24 cellular contexts compared by ENCODE assay signal in genomic region chr11:21412652-21413383, GRCh38.
DNase-seq lines count a peak whose midpoint lies in the region; ATAC-seq and TF ChIP-seq lines count a peak whose summit lies in the region.
"Had no signal": no experiment of that assay in that cellular context is flagged by ENCODE, and none has a peak within 500 bp of the region (broad histone marks: within the 10 kb centered on the region; RNA-seq: fewer than 3 reads in every experiment).

No MANE protein-coding gene starts in this region.

- peak; percentile 33 for DNase-seq in COLO668 (lab: John Stamatoyannopoulos, UW; ENCODE audit: unreplicated experiment)
- DNase-seq in DMS53 treated with DMSO at 0.1 percent for 48 hours (lab: John Stamatoyannopoulos, UW; ENCODE audit: unreplicated experiment) = peak; percentile 23
- DNase-seq in stimulated activated CD4-positive, alpha-beta T cell treated with anti-CD3 and anti-CD28 coated beads, Interleukin-4, amount 100 ng/mL, for 1 hour = no peak
- no peak for DNase-seq in activated CD4-positive, alpha-beta T cell treated with anti-CD3 and anti-CD28 coated beads for 4 hours
- DNase-seq in G401 (ENCODE audit: low spot score) = no peak
- DNase-seq: C1 segment of cervical spinal cord; Caco-2; CD4-positive, alpha-beta memory T cell; GM23248; H7; IMR-90; KG1; NCI-H1092 treated with DMSO at 0.1 percent for 48 hours; NCI-H1436; NCI-H187 treated with DMSO at 0.1 percent for 48 hours; NCI-H2171 treated with DMSO at 0.1 percent for 48 hours; NCI-H526; NK-92 treated with Interleukin-12 subunit alpha and Interleukin-12 subunit beta, amount 100 ng/mL, for 24 hours; PC-9 had no signal

- no peaks in the 10 kb centered on the region for H3K9me3 ChIP-seq in OCI-LY3 (ENCODE audit: insufficient read depth, low read length)
- H3K9me3 ChIP-seq: A549, Caco-2, SJSA1 had no signal

- peaks cover 9% of the 10 kb centered on the region for H3K36me3 ChIP-seq in OCI-LY3 (replicated peaks; ENCODE audit: low read depth, low read length)
- H3K36me3 ChIP-seq: SJSA1 had no signal

- H3K79me2 ChIP-seq in OCI-LY3 (ENCODE audit: low read length) = no peaks in the 10 kb centered on the region

- H4K20me1 ChIP-seq in OCI-LY3 (ENCODE audit: insufficient read depth, low read length) = no peaks in the 10 kb centered on the region

- TF ChIP-seq CTCF in OCI-LY3 (IDR thresholded peaks at IDR 0.05; ENCODE audit: low read depth, low read length) = no peak

- in situ Hi-C loops in G401 (cut with HindIII; ENCODE audit: low sequenced_read_pairs) = no loop called here

- H3K27me3 ChIP-seq in OCI-LY3 (ENCODE audit: low read depth, low read length) = no peaks in the 10 kb centered on the region
- H3K27me3 ChIP-seq: SJSA1 had no signal

- peak; percentile 66 for ATAC-seq in HG03354 (IDR thresholded peaks at IDR 0.05; ENCODE audit: poor library complexity, severe bottlenecking, unreplicated experiment)
- ATAC-seq: A549, Right ventricle myocardium inferior had no signal

- H3K4me1 ChIP-seq in OCI-LY3 (ENCODE audit: low read length) = peaks cover 83% of the 10 kb centered on the region
- H3K4me1 ChIP-seq: A549, Caco-2, SJSA1 had no signal

- peak overlapping the region; percentile 38 for H3K4me3 ChIP-seq in OCI-LY3 (ENCODE audit: low read length)
- H3K4me3 ChIP-seq: A549, GM23248, PC-9, SJSA1 had no signal

- H2AFZ ChIP-seq in OCI-LY3 (ENCODE audit: low read depth, low read length) = no peak overlapping the region
- H2AFZ ChIP-seq: GM23248, PC-9 had no signal

- peak overlapping the region; percentile 87 for H3K27ac ChIP-seq in OCI-LY3 (ENCODE audit: low read length)
- H3K27ac ChIP-seq: A549, GM23248, PC-9, SJSA1 had no signal

- H3K4me2 ChIP-seq in OCI-LY3 (ENCODE audit: low read length) = peak overlapping the region; percentile 70
- H3K4me2 ChIP-seq: A549, PC-9 had no signal

- H3K9ac ChIP-seq in OCI-LY3 (ENCODE audit: low read length) = peak overlapping the region; percentile 34; the same call in 1 of the 2 replicates
- H3K9ac ChIP-seq: GM23248 had no signal

Comparison
In these comparisons a context has a peak if more than half of its experiments do, and no peak if none do; other contexts are left out.
1. DNase-seq: peak in COLO668 (single experiment) and DMS53 treated with DMSO at 0.1 percent for 48 hours (single experiment); none in stimulated activated CD4-positive, alpha-beta T cell treated with anti-CD3 and anti-CD28 coated beads, Interleukin-4, amount 100 ng/mL, for 1 hour (single experiment), activated CD4-positive, alpha-beta T cell treated with anti-CD3 and anti-CD28 coated beads for 4 hours (0 of 2) and G401 (single experiment).